ENCODE assay signal across 7 cellular contexts in genomic region chr12:51820721-51821422, GRCh38. TPM values are rescaled to one million over a fixed set of nuclear protein-coding genes. Genes with fewer than 3 reads are reported as not detected.
DNase-seq lines count a peak whose midpoint lies in the region; ATAC-seq and TF ChIP-seq lines count a peak whose summit lies in the region.

No MANE protein-coding gene starts in this region.

- peak overlapping the region; percentile 80 for H2AFZ ChIP-seq in GM23338

- H3K9me3 ChIP-seq in stomach = no peaks in the 10 kb centered on the region

- no peaks in the 10 kb centered on the region for H3K36me3 ChIP-seq in GM23338 (ENCODE audit: insufficient read depth)
- H3K36me3 ChIP-seq in stomach = no peaks in the 10 kb centered on the region

- peak overlapping the region; percentile 90 for H3K4me2 ChIP-seq in GM23338

- H3K27me3 Mint-ChIP-seq in GM23338 (ENCODE audit: insufficient read depth, low read depth, poor library complexity) (peaks cover 18% of the 10 kb centered on the region), endothelial cell (ENCODE audit: unreplicated experiment) (peaks cover 32% of the 10 kb centered on the region), neural crest cell (ENCODE audit: low read depth) (peaks cover 15% of the 10 kb centered on the region)

- H3F3A ChIP-seq in GM23338 (replicated peaks; ENCODE audit: low read depth) = peaks cover 11% of the 10 kb centered on the region

- H3K27ac ChIP-seq in GM23338 (ENCODE audit: low read depth) = no peak overlapping the region
- peak overlapping the region; percentile 65 to 83 (median 77) for H3K27ac ChIP-seq in stomach

- no peaks in the 10 kb centered on the region for H3K79me2 ChIP-seq in GM23338 (replicated peaks; ENCODE audit: insufficient read depth)

- H3K4me1 Mint-ChIP-seq in GM23338 (peaks cover 21% of the 10 kb centered on the region), endothelial cell (ENCODE audit: unreplicated experiment) (peaks cover 3% of the 10 kb centered on the region), neural crest cell (peaks cover 17% of the 10 kb centered on the region)

- no peak for TF ChIP-seq EP300 in stomach (IDR thresholded peaks at IDR 0.05)

- peaks cover 3% of the 10 kb centered on the region; the same call in 1 of the 3 replicates for H3K9me3 Mint-ChIP-seq in GM23338
- H3K9me3 Mint-ChIP-seq in endothelial cell (ENCODE audit: unreplicated experiment) = no peaks in the 10 kb centered on the region
- H3K9me3 Mint-ChIP-seq in neural crest cell = no peaks in the 10 kb centered on the region

- ATAC-seq in GM23338 (peak; percentile 49), HG03175 (IDR thresholded peaks at IDR 0.05; ENCODE audit: unreplicated experiment) (no peak)

- TF ChIP-seq POLR2A in stomach (IDR thresholded peaks at IDR 0.05) = no peak

- DNase-seq in GM23338 (ENCODE audit: low spot score) = peak; percentile 84
- DNase-seq in NCI-H510A (lab: John Stamatoyannopoulos, UW) = peak; percentile 77
- DNase-seq in activated CD8-positive, alpha-beta memory T cell treated with anti-CD3 and anti-CD28 coated beads for 1 hour (ENCODE audit: extremely low read depth in 1 of 2, low read depth in 1 of 2) = peak; percentile 55 to 75
- peak; percentile 72 for DNase-seq in endothelial cell (ENCODE audit: low spot score)
- DNase-seq in neural crest cell (ENCODE audit: low read depth, low spot score) = peak; percentile 76
- DNase-seq in stomach = peak; percentile 60

- H4K20me1 ChIP-seq in GM23338 (replicated peaks; ENCODE audit: insufficient read depth) = peaks cover 3% of the 10 kb centered on the region; the same call in 1 of the 2 replicates

- H3K36me3 Mint-ChIP-seq in GM23338 (ENCODE audit: low read depth) (no peaks in the 10 kb centered on the region; the same call in 2 of the 3 replicates), endothelial cell (ENCODE audit: low read depth, unreplicated experiment) (peaks cover 11% of the 10 kb centered on the region), neural crest cell (ENCODE audit: low read depth) (peaks cover 12% of the 10 kb centered on the region)

- H3K4me1 ChIP-seq in GM23338 (ENCODE audit: insufficient read depth) (peaks cover 20% of the 10 kb centered on the region; the same call in 1 of the 2 replicates), stomach (peaks cover 15 to 43% (median 25%) of the 10 kb centered on the region in 4 donors)

- H3K27ac Mint-ChIP-seq in GM23338 (no peak overlapping the region), endothelial cell (ENCODE audit: unreplicated experiment) (no peak overlapping the region), neural crest cell (ENCODE audit: unreplicated experiment) (no peak overlapping the region)

- H3K4me3 Mint-ChIP-seq in GM23338 (peak overlapping the region; percentile 68), endothelial cell (ENCODE audit: unreplicated experiment) (no peak overlapping the region), neural crest cell (no peak overlapping the region)

- no peaks in the 10 kb centered on the region for H3K9me2 ChIP-seq in GM23338 (ENCODE audit: insufficient read depth)

- H3K4me3 ChIP-seq in GM23338 = peak overlapping the region; percentile 77
- peak overlapping the region; percentile 51 to 62 (median 55) for H3K4me3 ChIP-seq in stomach

- H3K27me3 ChIP-seq in GM23338 (ENCODE audit: insufficient read depth) (peaks cover 52% of the 10 kb centered on the region), stomach (peaks cover 0 to 74% (median 6%) of the 10 kb centered on the region in 3 donors)

- 7 to 38% (median 9%) methylated on average over 38 to 94 of the region's 94 CpGs; no CpG with 5 or more reads in 1 of the 5 donors for WGBS in stomach, 5 donors

- intact Hi-C loops in stomach (cut with DNase I; ENCODE audit: low total_unique reads) = no loop called here

- TF ChIP-seq CTCF in GM23338 (conservative IDR thresholded peaks at IDR 0.05; ENCODE audit: low read depth in 2 of 2) (peak in 1 of 2 experiments; percentile 73; a peak in 2 of 4 replicates), endothelial cell (IDR thresholded peaks at IDR 0.05; ENCODE audit: unreplicated experiment) (no peak), neural crest cell (conservative IDR thresholded peaks at IDR 0.05) (peak; percentile 55), stomach (IDR thresholded peaks at IDR 0.05) (peak in 3 of 7 experiments; percentile 4 to 57 (median 7))

TF ChIP-seq in GM23338, 12 proteins besides CTCF, POLR2A, EP300 and RAD21:
- no peak for TF ChIP-seq STAT1 (IDR thresholded peaks at IDR 0.05; ENCODE audit: unreplicated experiment)
- peak; percentile 28 for TF ChIP-seq POLR2AphosphoS5 (IDR thresholded peaks at IDR 0.05; ENCODE audit: low read depth)
- TF ChIP-seq ZNF331 (CRISPR knock-in tag; IDR thresholded peaks at IDR 0.05; ENCODE audit: low read depth) = no peak
- TF ChIP-seq REST (IDR thresholded peaks at IDR 0.05; ENCODE audit: unreplicated experiment) = no peak
- no peak for TF ChIP-seq EZH2phosphoT487 (IDR thresholded peaks at IDR 0.05; ENCODE audit: unreplicated experiment)

RNA-seq across cellular contexts. Expression of gene FIGNL2, which starts 27.6 kb away (rescaled TPM):
- total RNA-seq in GM23338 (2014; rRNA removed; shearing (Covaris generic)) = 4.1 and 5.2 TPM in 2 replicates
- polyA plus RNA-seq in GM23338 (2016; fragmentation: Nextera tagmentation; extraction: Ambion mirVana) (1.1 and 1.4 TPM in 2 replicates), stomach (under 1 TPM in 2 of 3 donors, not detected in 1; 0.10 to 0.12 TPM)
- total RNA-seq in endothelial cell (ENCODE audit: unreplicated experiment) (42.0 TPM), neural crest cell (38.0 and 39.7 TPM in 2 replicates), stomach (1 to 10 TPM in 1 of 5 donors, under 1 TPM in 2, not detected in 2; under 0.01 to 1.4 (median 0.73) TPM)
